Comparison of ENCODE assay signal across 1 cellular context in genomic region chr2:138722316-138722715, GRCh38.
TF ChIP-seq lines count a peak whose summit lies in the region.

No MANE protein-coding gene starts in this region.

TF ChIP-seq in H1, 55 proteins besides CTCF, POLR2A, EP300 and RAD21:
- no peak for TF ChIP-seq SAP30 (IDR thresholded peaks at IDR 0.05; ENCODE audit: insufficient read depth, insufficient replicate concordance, low read length)
- no peak for TF ChIP-seq TEAD4 (IDR thresholded peaks at IDR 0.05; ENCODE audit: low read depth, low read length)
- no peak for TF ChIP-seq E2F6 (IDR thresholded peaks at IDR 0.05)
- no peak for TF ChIP-seq CEBPB (IDR thresholded peaks at IDR 0.05; ENCODE audit: low read depth, low read length)
- no peak for TF ChIP-seq JUND (IDR thresholded peaks at IDR 0.05; ENCODE audit: low read length)
